8 cellular contexts compared by ENCODE assay signal in the genomic region with DNA sequence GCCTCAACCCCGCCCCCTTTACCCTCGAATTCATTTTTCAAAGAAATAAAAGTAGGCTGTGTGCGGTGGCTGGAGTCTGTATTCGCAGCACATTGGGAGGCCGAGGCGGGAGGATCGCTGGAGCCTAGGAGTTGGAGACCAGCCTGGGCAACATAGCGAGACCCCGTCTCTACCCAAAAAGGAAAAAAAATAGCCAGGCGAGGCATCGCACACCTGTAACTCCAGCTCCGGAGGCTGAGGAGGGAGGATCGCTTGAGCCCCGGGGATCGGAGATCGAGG. TPM values are rescaled to one million over a fixed set of nuclear protein-coding genes. Genes with fewer than 3 reads are reported as not detected.
A peak's percentile ranks its signal among the peaks of the same experiment; 100 is the strongest.
DNase-seq lines count a peak whose midpoint lies in the region; ATAC-seq and TF ChIP-seq lines count a peak whose summit lies in the region.

No MANE protein-coding gene starts in this region.

- peak overlapping the region; percentile 98 for H3K4me3 ChIP-seq in CD8-positive, alpha-beta memory T cell (ENCODE audit: low read length)
- H3K4me3 ChIP-seq in fibroblast of pulmonary artery (replicated peaks; ENCODE audit: low read depth, low read length) (peak overlapping the region; percentile 88), parathyroid adenoma (ENCODE audit: low read depth, low read length) (peak overlapping the region; percentile 71)

- peak overlapping the region; percentile 86 for H2AFZ ChIP-seq in parathyroid adenoma

- H3K79me2 ChIP-seq in parathyroid adenoma: no peaks in the 10 kb centered on the region

- H3K27me3 Mint-ChIP-seq in CD8-positive, alpha-beta memory T cell: peaks cover 4 to 5% of the 10 kb centered on the region in 2 donors

- H3K27ac ChIP-seq in CD8-positive, alpha-beta memory T cell (ENCODE audit: low read depth, low read length): peak overlapping the region; percentile 81
- H3K27ac ChIP-seq in RWPE1 (peak overlapping the region; percentile 87), parathyroid adenoma (no peak overlapping the region)

- no peaks in the 10 kb centered on the region for H3K9me3 ChIP-seq in CD8-positive, alpha-beta memory T cell (ENCODE audit: low read length)
- H3K9me3 ChIP-seq in parathyroid adenoma (ENCODE audit: control insufficient read depth, low read length): no peaks in the 10 kb centered on the region

- no peaks in the 10 kb centered on the region for H3K36me3 ChIP-seq in CD8-positive, alpha-beta memory T cell (ENCODE audit: insufficient read depth, low read length)
- no peaks in the 10 kb centered on the region for H3K36me3 ChIP-seq in parathyroid adenoma (ENCODE audit: control insufficient read depth, insufficient read depth, low read length)

- POLR2A ChIA-PET in CD8-positive, alpha-beta memory T cell (lab: Charles Lee): interaction anchor here (0.6 to 1.3 kb wide), 8 partner anchors 9 to 1276 kb away, joined by 3 to 10 read pairs (median 4); a partner anchor contains a TSS
- POLR2A ChIA-PET in RWPE1 (lab: Yijun Ruan, JAX; ENCODE audit: low non-redundant PET): no interaction called here

- peaks cover 10% of the 10 kb centered on the region for H3K4me1 ChIP-seq in CD8-positive, alpha-beta memory T cell (ENCODE audit: insufficient read depth, low read length)
- no peaks in the 10 kb centered on the region for H3K4me1 ChIP-seq in parathyroid adenoma

- no peaks in the 10 kb centered on the region for H3K27me3 ChIP-seq in CD8-positive, alpha-beta memory T cell (ENCODE audit: insufficient read depth, low read length, poor library complexity, severe bottlenecking)
- no peaks in the 10 kb centered on the region for H3K27me3 ChIP-seq in parathyroid adenoma (ENCODE audit: control insufficient read depth, insufficient read depth, low read length)

- no peak for TF ChIP-seq CTCF in RWPE1 (conservative IDR thresholded peaks at IDR 0.05; ENCODE audit: low read depth)
- TF ChIP-seq CTCF in fibroblast of pulmonary artery (IDR thresholded peaks at IDR 0.05; ENCODE audit: low read length, missing control alignments): no peak
- TF ChIP-seq CTCF in parathyroid adenoma (IDR thresholded peaks at IDR 0.05): no peak

- no peak overlapping the region for H3K9ac ChIP-seq in parathyroid adenoma

- peak overlapping the region; percentile 86 to 96 (median 94) for H3K4me3 Mint-ChIP-seq in CD8-positive, alpha-beta memory T cell

- peak overlapping the region in 7 of 8 donors; percentile 59 to 93 (median 85) for H3K27ac Mint-ChIP-seq in CD8-positive, alpha-beta memory T cell

- no peak for ATAC-seq in HG02938 (IDR thresholded peaks at IDR 0.05; ENCODE audit: unreplicated experiment)
- ATAC-seq in HG03025 (IDR thresholded peaks at IDR 0.05; ENCODE audit: low FRiP score, unreplicated experiment): no peak
- ATAC-seq in GM21825 (IDR thresholded peaks at IDR 0.05; ENCODE audit: unreplicated experiment): no peak
- ATAC-seq in HG02798 (IDR thresholded peaks at IDR 0.05; ENCODE audit: poor library complexity, unreplicated experiment): no peak

- H3K36me3 Mint-ChIP-seq in CD8-positive, alpha-beta memory T cell: peaks cover 0 to 5% (median 0%) of the 10 kb centered on the region in 3 donors

- H3K9me3 Mint-ChIP-seq in CD8-positive, alpha-beta memory T cell: no peaks in the 10 kb centered on the region

- peaks cover 17 to 29% (median 23%) of the 10 kb centered on the region in 3 donors for H3K4me1 Mint-ChIP-seq in CD8-positive, alpha-beta memory T cell

- peak overlapping the region; percentile 99 for H3K4me2 ChIP-seq in parathyroid adenoma (ENCODE audit: low read length)

- CTCF ChIA-PET in CD8-positive, alpha-beta memory T cell (lab: Charles Lee): interaction anchor here (0.9 to 4.0 kb wide), 13 partner anchors 9 to 216 kb away, joined by 3 to 20 read pairs (median 4); no protein-coding TSS in a partner anchor
- CTCF ChIA-PET in RWPE1 (lab: Yijun Ruan, JAX): interaction anchor here (1.0 to 1.3 kb wide), 3 partner anchors 58 to 115 kb away, joined by 3 to 7 read pairs (median 4); no protein-coding TSS in a partner anchor

- no peak for DNase-seq in CD8-positive, alpha-beta memory T cell
- DNase-seq in RWPE1 (ENCODE audit: low spot score): no peak
- DNase-seq in fibroblast of pulmonary artery (ENCODE audit: low read depth): no peak

RNA-seq across cellular contexts. Expression of a gene that starts 0.7 kb away (rescaled TPM):
- 100 to 1,000 TPM; 138 to 143 TPM for total RNA-seq in CD8-positive, alpha-beta memory T cell
- polyA plus RNA-seq in CD8-positive, alpha-beta memory T cell: 0.86 TPM

RNA-seq across cellular contexts. Expression of a gene that starts 24.9 kb away (rescaled TPM):
- total RNA-seq in CD8-positive, alpha-beta memory T cell: 1 to 10 TPM; 3.0 to 3.2 TPM
- polyA plus RNA-seq in CD8-positive, alpha-beta memory T cell: 21.4 TPM

RNA-seq across cellular contexts. Expression of a gene that starts 53.8 kb away (rescaled TPM):
- under 1 TPM in 1 of 2 experiments, not detected in 1; 0.24 TPM for total RNA-seq in CD8-positive, alpha-beta memory T cell
- polyA plus RNA-seq in CD8-positive, alpha-beta memory T cell: 0.40 TPM
